Comparison of ENCODE assay signal across 8 cellular contexts in genomic region chr1:171434717-171435346, GRCh38. TPM values are rescaled to one million over a fixed set of nuclear protein-coding genes. Genes with fewer than 3 reads are reported as not detected.
DNase-seq lines count a peak whose midpoint lies in the region; ATAC-seq and TF ChIP-seq lines count a peak whose summit lies in the region.

No MANE protein-coding gene starts in this region.

- H3K4me3 Mint-ChIP-seq in activated CD4-positive, alpha-beta memory T cell treated with anti-CD3 and anti-CD28 coated beads for 36 hours, result peak overlapping the region; percentile 24
- no peak overlapping the region for H3K4me3 Mint-ChIP-seq in progenitor cell of endocrine pancreas (ENCODE audit: low read depth)

- TF ChIP-seq CTCF in A673 (conservative IDR thresholded peaks at IDR 0.05; ENCODE audit: low read depth, low read length) (no peak), HFF-Myc (IDR thresholded peaks at IDR 0.05; ENCODE audit: low read depth, low read length, missing control alignments) (no peak), heart right ventricle (IDR thresholded peaks at IDR 0.05) (no peak), progenitor cell of endocrine pancreas (IDR thresholded peaks at IDR 0.05; ENCODE audit: unreplicated experiment) (no peak)

- H3K4me1 Mint-ChIP-seq in activated CD4-positive, alpha-beta memory T cell treated with anti-CD3 and anti-CD28 coated beads for 36 hours (ENCODE audit: low read depth), result peaks cover 14% of the 10 kb centered on the region
- H3K4me1 Mint-ChIP-seq in progenitor cell of endocrine pancreas (ENCODE audit: low read depth), result no peaks in the 10 kb centered on the region

- no peaks in the 10 kb centered on the region for H3K36me3 ChIP-seq in A673 (ENCODE audit: insufficient read depth, low read length, poor library complexity, severe bottlenecking)
- H3K36me3 ChIP-seq in heart right ventricle, result no peaks in the 10 kb centered on the region
- H3K36me3 ChIP-seq in aorta (ENCODE audit: control insufficient read depth in 1 of 2, insufficient read depth in 2 of 2, low read length in 1 of 2), result no peaks in the 10 kb centered on the region

- H3K9me3 Mint-ChIP-seq in activated CD4-positive, alpha-beta memory T cell treated with anti-CD3 and anti-CD28 coated beads for 36 hours, result peaks cover 3% of the 10 kb centered on the region
- H3K9me3 Mint-ChIP-seq in progenitor cell of endocrine pancreas (ENCODE audit: low read depth), result no peaks in the 10 kb centered on the region

- no peaks in the 10 kb centered on the region for H3K36me3 Mint-ChIP-seq in activated CD4-positive, alpha-beta memory T cell treated with anti-CD3 and anti-CD28 coated beads for 36 hours
- H3K36me3 Mint-ChIP-seq in progenitor cell of endocrine pancreas (ENCODE audit: insufficient read depth), result no peaks in the 10 kb centered on the region

- BruUV-seq in A673 (replicated peaks; lab: Mats Ljungman, UMichigan), result no TSS peak

- peak overlapping the region; percentile 13 for H3K4me3 ChIP-seq in A673 (ENCODE audit: low read depth, low read length, poor library complexity, severe bottlenecking)
- no peak overlapping the region for H3K4me3 ChIP-seq in HFF-Myc (replicated peaks; ENCODE audit: low read depth, low read length)
- H3K4me3 ChIP-seq in heart right ventricle, result peak overlapping the region in 2 of 10 donors; percentile 9 to 10
- no peak overlapping the region for H3K4me3 ChIP-seq in aorta (ENCODE audit: low read length in 2 of 2)

- ATAC-seq in heart right ventricle, result peak; percentile 55 to 83 (median 74)
- peak; percentile 71 for ATAC-seq in aorta (ENCODE audit: low FRiP score)
- ATAC-seq in GM18868 (IDR thresholded peaks at IDR 0.05; ENCODE audit: unreplicated experiment), result no peak

- WGBS in heart right ventricle, 2 donors, result 40 to 48% methylated on average over 9 of the region's 9 CpGs
- WGBS in aorta, 2 donors, result 27 to 48% methylated on average over 8 to 9 of the region's 9 CpGs

- H3K4me1 ChIP-seq in A673 (ENCODE audit: insufficient read depth, low read length, poor library complexity, severe bottlenecking) (peaks cover 28% of the 10 kb centered on the region), heart right ventricle (peaks cover 0 to 12% (median 5%) of the 10 kb centered on the region in 9 donors), aorta (ENCODE audit: control insufficient read depth in 1 of 2, insufficient read depth in 2 of 2, low read length in 2 of 2) (peaks cover 0 to 6% of the 10 kb centered on the region in 2 donors)

- CTCF ChIA-PET in A673 (lab: Charles Lee), result no interaction called here
- CTCF ChIA-PET in activated CD4-positive, alpha-beta memory T cell treated with anti-CD3 and anti-CD28 coated beads for 36 hours (lab: Charles Lee), result interaction anchor here (0.6 kb wide), 1 partner anchor 1985 kb away, joined by 3 read pairs; no protein-coding TSS in a partner anchor

- no peaks in the 10 kb centered on the region for H3K27me3 ChIP-seq in A673 (replicated peaks; ENCODE audit: insufficient read depth, low read depth, low read length, poor library complexity)
- no peaks in the 10 kb centered on the region for H3K27me3 ChIP-seq in heart right ventricle
- H3K27me3 ChIP-seq in aorta (ENCODE audit: control insufficient read depth in 1 of 2, insufficient read depth in 2 of 2, low read length in 1 of 2), result no peaks in the 10 kb centered on the region

- POLR2A ChIA-PET in A673 (lab: Charles Lee; ENCODE audit: low non-redundant PET), result no interaction called here
- POLR2A ChIA-PET in activated CD4-positive, alpha-beta memory T cell treated with anti-CD3 and anti-CD28 coated beads for 36 hours (lab: Charles Lee), result no interaction called here

- H3K27me3 Mint-ChIP-seq in activated CD4-positive, alpha-beta memory T cell treated with anti-CD3 and anti-CD28 coated beads for 36 hours, result no peaks in the 10 kb centered on the region
- H3K27me3 Mint-ChIP-seq in progenitor cell of endocrine pancreas, result no peaks in the 10 kb centered on the region

- H3K27ac Mint-ChIP-seq in activated CD4-positive, alpha-beta memory T cell treated with anti-CD3 and anti-CD28 coated beads for 36 hours, result peak overlapping the region; percentile 72
- no peak overlapping the region for H3K27ac Mint-ChIP-seq in progenitor cell of endocrine pancreas

- intact Hi-C loops in A673 (cut with micrococcal nuclease; ENCODE audit: unreplicated experiment), result no loop called here
- intact Hi-C loops in activated CD4-positive, alpha-beta memory T cell treated with anti-CD3 and anti-CD28 coated beads for 36 hours (cut with micrococcal nuclease), result loop anchor here (2.0 kb wide), 2 partner anchors 14 to 50 kb away; partner anchors contain the start of gene PRRC2C
- intact Hi-C loops in heart right ventricle (cut with DNase I), result loop anchor here in 1 of 10 donors (5.0 kb wide), 1 partner anchor 1068 kb away; no protein-coding TSS in a partner anchor
- intact Hi-C loops in aorta (cut with DNase I), result no loop called here

- DNase-seq in A673 (ENCODE audit: low spot score) (peak; percentile 90), HFF-Myc (ENCODE audit: extremely low read depth, low read depth) (peak; percentile 71), heart right ventricle (no peak), aorta (peak in 1 of 2 donors; percentile 49), NCI-H146 treated with DMSO at 0.1 percent for 48 hours (lab: John Stamatoyannopoulos, UW; ENCODE audit: unreplicated experiment) (no peak), progenitor cell of endocrine pancreas (ENCODE audit: low spot score, unreplicated experiment) (no peak)
- DNase-seq in activated CD4-positive, alpha-beta memory T cell treated with anti-CD3 and anti-CD28 coated beads for 36 hours, result peak; percentile 19

- H3K27ac ChIP-seq in A673 (ENCODE audit: low read depth, low read length, poor library complexity, severe bottlenecking), result peak overlapping the region; percentile 79
- H3K27ac ChIP-seq in heart right ventricle, result peak overlapping the region in 8 of 10 donors; percentile 18 to 84 (median 56)
- peak overlapping the region in 1 of 2 donors; percentile 6 for H3K27ac ChIP-seq in aorta (ENCODE audit: low read depth in 1 of 2, low read length in 2 of 2)

- H3K9me3 ChIP-seq in A673 (ENCODE audit: low read depth, low read length, poor library complexity, severe bottlenecking), result no peaks in the 10 kb centered on the region
- peaks cover 0 to under 1% (median 0%) of the 10 kb centered on the region in 11 donors for H3K9me3 ChIP-seq in heart right ventricle
- H3K9me3 ChIP-seq in aorta (ENCODE audit: control insufficient read depth, low read length), result no peaks in the 10 kb centered on the region

RNA-seq across cellular contexts. Expression of gene PRRC2C, which starts 50.5 kb away (rescaled TPM):
- total RNA-seq in A673 (2021), result 219 and 222 TPM in 2 replicates
- 100 to 1,000 TPM; 191 to 205 TPM for total RNA-seq in activated CD4-positive, alpha-beta memory T cell treated with anti-CD3 and anti-CD28 coated beads for 36 hours
- 10 to 100 TPM; 47.6 to 77.2 (median 60.0) TPM for total RNA-seq in heart right ventricle
- polyA plus RNA-seq in heart right ventricle, result 10 to 100 TPM; 15.1 to 46.8 TPM
- 100 to 1,000 TPM; 170 to 181 TPM for total RNA-seq in aorta
- polyA plus RNA-seq in aorta, result 100 to 1,000 TPM in 1 of 2 donors, 10 to 100 TPM in 1; 19.2 to 193 TPM
- 210 and 213 TPM in 2 replicates for total RNA-seq in progenitor cell of endocrine pancreas

Comparison
In these comparisons a context has a peak if more than half of its experiments do, and no peak if none do; other contexts are left out.
1. DNase-seq: peak in A673 (single experiment), HFF-Myc (single experiment) and activated CD4-positive, alpha-beta memory T cell treated with anti-CD3 and anti-CD28 coated beads for 36 hours (single experiment); none in heart right ventricle (0 of 2), NCI-H146 treated with DMSO at 0.1 percent for 48 hours (single experiment) and progenitor cell of endocrine pancreas (single experiment).